Comparison of ENCODE assay signal across 7 cellular contexts in genomic region chr22:45994516-45995404, GRCh38. TPM values are rescaled to one million over a fixed set of nuclear protein-coding genes. Genes with fewer than 3 reads are reported as not detected.
A peak's percentile ranks its signal among the peaks of the same experiment; 100 is the strongest.
DNase-seq lines count a peak whose midpoint lies in the region; ATAC-seq and TF ChIP-seq lines count a peak whose summit lies in the region.

No MANE protein-coding gene starts in this region.

- DNase-seq in NCI-H146 (lab: John Stamatoyannopoulos, UW) (peak; percentile 53), colonic mucosa (peak; percentile 88), lung microvascular endothelial cell (ENCODE audit: low read depth in 2 of 2) (peak; percentile 64 to 68)
- peak; percentile 89 for DNase-seq in activated CD4-positive, alpha-beta T cell treated with anti-CD3 and anti-CD28 coated beads for 48 hours
- peak; percentile 70 for DNase-seq in stimulated activated CD8-positive, alpha-beta memory T cell treated with anti-CD3 and anti-CD28 coated beads, Interleukin-15, amount 100 ng/mL, for 1 hour (ENCODE audit: low read depth)

- ATAC-seq in HG02610 (IDR thresholded peaks at IDR 0.05; ENCODE audit: unreplicated experiment) = no peak

- no peak overlapping the region for H3K4me3 ChIP-seq in colonic mucosa

- H3K27me3 ChIP-seq in colonic mucosa = no peaks in the 10 kb centered on the region

- peaks cover 11% of the 10 kb centered on the region for H3K4me1 ChIP-seq in colonic mucosa

- intact Hi-C loops in colonic mucosa (cut with DNase I) = loop anchor here (5.0 kb wide), 1 partner anchor 323 kb away; no protein-coding TSS in a partner anchor

- peak; percentile 97 for TF ChIP-seq CTCF in GM12873 (IDR thresholded peaks at IDR 0.05; ENCODE audit: insufficient read depth, low read depth, low read length, missing control alignments)
- peak; percentile 99 for TF ChIP-seq CTCF in colonic mucosa (IDR thresholded peaks at IDR 0.05)

- H3K36me3 ChIP-seq in colonic mucosa = no peaks in the 10 kb centered on the region

- no peak overlapping the region for H3K27ac ChIP-seq in colonic mucosa

- H3K9ac ChIP-seq in colonic mucosa (ENCODE audit: low read depth in 2 of 2, low read length in 2 of 2) = no peak overlapping the region

- H3K9me3 ChIP-seq in colonic mucosa = no peaks in the 10 kb centered on the region

RNA-seq across cellular contexts. Expression of gene WNT7B, which starts 17.8 kb away (rescaled TPM):
- total RNA-seq in colonic mucosa = under 1 TPM in 1 of 2 donors, not detected in 1; 0.12 TPM
- not detected in 2 replicates for total RNA-seq in lung microvascular endothelial cell
